In genomic region chr9:137114613-137115393, GRCh38 we compare ENCODE assay signal across 8 cellular contexts. TPM values are rescaled to one million over a fixed set of nuclear protein-coding genes. Genes with fewer than 3 reads are reported as not detected.
DNase-seq lines count a peak whose midpoint lies in the region; ATAC-seq lines count a peak whose summit lies in the region.

DPP7 (minus strand) TSS chr9:137114733; CDS start chr9:137114713, 20 bp downstream.

- in situ Hi-C loops in endometrial microvascular endothelial cells (cut with HindIII; ENCODE audit: inconsistent ontology term, low pct_unique_long_range_greater_than_20kb, low sequenced_read_pairs): no loop called here

- CTCF ChIA-PET in activated CD8-positive, alpha-beta memory T cell treated with anti-CD3 and anti-CD28 coated beads, Interleukin-2, amount 10 ng/mL, durations not matched to agents 7 days and 5 days (lab: Charles Lee): interaction anchor here (0.8 to 10.6 kb wide), 14 partner anchors 12 to 122 kb away, joined by 3 to 91 read pairs (median 4); partner anchors contain the start of genes CYSRT1, MAN1B1, RNF224 and SAPCD2

- peaks cover 2% of the 10 kb centered on the region for H3K36me3 Mint-ChIP-seq in activated CD8-positive, alpha-beta memory T cell treated with anti-CD3 and anti-CD28 coated beads, Interleukin-2, amount 10 ng/mL, durations not matched to agents 7 days and 5 days

- ATAC-seq in HG02840 (IDR thresholded peaks at IDR 0.05; ENCODE audit: low FRiP score, unreplicated experiment): peak; percentile 67
- peak; percentile 96 for ATAC-seq in activated CD8-positive, alpha-beta memory T cell treated with anti-CD3 and anti-CD28 coated beads, Interleukin-2, amount 10 ng/mL, durations not matched to agents 7 days and 5 days

- H3K27me3 Mint-ChIP-seq in activated CD8-positive, alpha-beta memory T cell treated with anti-CD3 and anti-CD28 coated beads, Interleukin-2, amount 10 ng/mL, durations not matched to agents 7 days and 5 days: no peaks in the 10 kb centered on the region

- H3K4me3 Mint-ChIP-seq in activated CD8-positive, alpha-beta memory T cell treated with anti-CD3 and anti-CD28 coated beads, Interleukin-2, amount 10 ng/mL, durations not matched to agents 7 days and 5 days: peak within 1 kb of the TSS; percentile 66

- peak within 1 kb of the TSS; percentile 52 for H3K27ac Mint-ChIP-seq in activated CD8-positive, alpha-beta memory T cell treated with anti-CD3 and anti-CD28 coated beads, Interleukin-2, amount 10 ng/mL, durations not matched to agents 7 days and 5 days

- H3K4me1 Mint-ChIP-seq in activated CD8-positive, alpha-beta memory T cell treated with anti-CD3 and anti-CD28 coated beads, Interleukin-2, amount 10 ng/mL, durations not matched to agents 7 days and 5 days: peaks cover 10% of the 10 kb centered on the region

- DNase-seq in NCI-H1417 (lab: John Stamatoyannopoulos, UW): peak; percentile 39 to 91 (median 80)
- no peak for DNase-seq in NCI-H1417 treated with DMSO at 0.1 percent for 48 hours (lab: John Stamatoyannopoulos, UW)
- DNase-seq in NCI-H748 treated with DMSO at 0.1 percent for 48 hours (lab: John Stamatoyannopoulos, UW): peak; percentile 8
- peak; percentile 85 for DNase-seq in activated CD8-positive, alpha-beta memory T cell treated with anti-CD3 and anti-CD28 coated beads, Interleukin-2, amount 10 ng/mL, durations not matched to agents 7 days and 5 days
- peak; percentile 67 for DNase-seq in mucosa of gallbladder (ENCODE audit: low spot score)
- peak; percentile 73 for DNase-seq in stimulated activated CD8-positive, alpha-beta memory T cell treated with anti-CD3 and anti-CD28 coated beads, Interleukin-4, amount 100 ng/mL, for 24 hours (ENCODE audit: low read depth)

- H3K9me3 Mint-ChIP-seq in activated CD8-positive, alpha-beta memory T cell treated with anti-CD3 and anti-CD28 coated beads, Interleukin-2, amount 10 ng/mL, durations not matched to agents 7 days and 5 days (ENCODE audit: low read depth): no peaks in the 10 kb centered on the region

RNA-seq across cellular contexts. Expression of gene DPP7, which starts in this region (rescaled TPM):
- 100 to 1,000 TPM; 271 to 321 TPM for total RNA-seq in activated CD8-positive, alpha-beta memory T cell treated with anti-CD3 and anti-CD28 coated beads, Interleukin-2, amount 10 ng/mL, durations not matched to agents 7 days and 5 days
- total RNA-seq in endometrial microvascular endothelial cells (ENCODE audit: inconsistent ontology term) (99.2 TPM), mucosa of gallbladder (199 TPM)
